ENCODE assay signal across 8 cellular contexts in genomic region chr2:214808961-214809750, GRCh38. TPM values are rescaled to one million over a fixed set of nuclear protein-coding genes. Genes with fewer than 3 reads are reported as not detected.
DNase-seq lines count a peak whose midpoint lies in the region; ATAC-seq and TF ChIP-seq lines count a peak whose summit lies in the region.

Gene BARD1, minus strand, starts transcription at chr2:214809683. Its CDS starts 114 bp downstream, at chr2:214809569.

- CTCF ChIA-PET in activated naive CD4-positive, alpha-beta T cell treated with anti-CD3 and anti-CD28 coated beads, Interleukin-2, amount 10 ng/mL, durations not matched to agents 7 days and 5 days (lab: Charles Lee) = no interaction called here

- peak within 1 kb of the TSS; percentile 84 to 90 for H3K27ac ChIP-seq in ovary
- H3K27ac ChIP-seq in transverse colon = peak within 1 kb of the TSS; percentile 88 to 98 (median 96)

- intact Hi-C loops in ovary (cut with DNase I) (no loop called here), transverse colon (cut with DNase I; ENCODE audit: low total_unique reads) (no loop called here)

- H3K27ac Mint-ChIP-seq in activated naive CD4-positive, alpha-beta T cell treated with anti-CD3 and anti-CD28 coated beads, Interleukin-2, amount 10 ng/mL, durations not matched to agents 7 days and 5 days = peak within 1 kb of the TSS; percentile 94

- ATAC-seq in GM19463 (IDR thresholded peaks at IDR 0.05; ENCODE audit: unreplicated experiment) = peak; percentile 21

- TF ChIP-seq POLR2A in ovary (IDR thresholded peaks at IDR 0.05) = peak; percentile 46
- peak; percentile 46 for TF ChIP-seq POLR2A in transverse colon (IDR thresholded peaks at IDR 0.05)

- WGBS in ovary, 3 donors = 0 to 1% (median 1%) methylated on average over 45 to 76 of the region's 76 CpGs
- WGBS in transverse colon (ENCODE audit: low coverage in 1 of 2), 2 donors = 1% methylated on average over 68 of the region's 76 CpGs; no CpG with 5 or more reads in 1 of the 2 donors

- TF ChIP-seq EP300 in ovary (IDR thresholded peaks at IDR 0.05) = no peak
- no peak for TF ChIP-seq EP300 in transverse colon (IDR thresholded peaks at IDR 0.05; ENCODE audit: low read depth)

- H3K36me3 Mint-ChIP-seq in activated naive CD4-positive, alpha-beta T cell treated with anti-CD3 and anti-CD28 coated beads, Interleukin-2, amount 10 ng/mL, durations not matched to agents 7 days and 5 days = peaks cover 22% of the 10 kb centered on the region

- in situ Hi-C loops in Caki2 (cut with HindIII; ENCODE audit: low pct_unique_long_range_greater_than_20kb, low sequenced_read_pairs) = no loop called here
- in situ Hi-C loops in transverse colon (cut with MboI; ENCODE audit: low pct_ligation_motif_present in 1 of 4, low pct_unique_long_range_greater_than_20kb in 1 of 4, low sequenced_read_pairs in 3 of 4) = loop anchor here in 1 of 4 donors (25.0 kb wide), 2 partner anchors 1522 to 1672 kb away; partner anchors contain the start of gene SPAG16

- DNase-seq in Caki2 (ENCODE audit: low read depth) (peak; percentile 56), HK-2 (ENCODE audit: unreplicated experiment) (peak; percentile 58), RKO (ENCODE audit: low spot score) (peak; percentile 70), germinal center (ENCODE audit: low spot score) (peak; percentile 58), ovary (peak; percentile 33 to 60 (median 57)), transverse colon (peak; percentile 70)
- peak; percentile 75 for DNase-seq in activated naive CD4-positive, alpha-beta T cell treated with anti-CD3 and anti-CD28 coated beads, Interleukin-2, amount 10 ng/mL, durations not matched to agents 7 days and 5 days

- H3K27me3 Mint-ChIP-seq in activated naive CD4-positive, alpha-beta T cell treated with anti-CD3 and anti-CD28 coated beads, Interleukin-2, amount 10 ng/mL, durations not matched to agents 7 days and 5 days = peaks cover 6% of the 10 kb centered on the region

- peak within 1 kb of the TSS; percentile 89 for H3K4me3 ChIP-seq in ovary
- peak within 1 kb of the TSS; percentile 44 to 89 (median 79) for H3K4me3 ChIP-seq in transverse colon

- H3K27me3 ChIP-seq in ovary = no peaks in the 10 kb centered on the region
- no peaks in the 10 kb centered on the region for H3K27me3 ChIP-seq in transverse colon

- H3K4me1 Mint-ChIP-seq in activated naive CD4-positive, alpha-beta T cell treated with anti-CD3 and anti-CD28 coated beads, Interleukin-2, amount 10 ng/mL, durations not matched to agents 7 days and 5 days = peaks cover 46% of the 10 kb centered on the region

- H3K4me1 ChIP-seq in ovary (ENCODE audit: insufficient read depth) = no peaks in the 10 kb centered on the region
- peaks cover 0 to 17% (median 12%) of the 10 kb centered on the region in 4 donors for H3K4me1 ChIP-seq in transverse colon

- TF ChIP-seq CTCF in ovary (IDR thresholded peaks at IDR 0.05) = no peak
- peak in 2 of 5 experiments; percentile 8 to 23 for TF ChIP-seq CTCF in transverse colon (IDR thresholded peaks at IDR 0.05)

- H3K9me3 ChIP-seq in ovary (no peaks in the 10 kb centered on the region), transverse colon (no peaks in the 10 kb centered on the region)

- no peaks in the 10 kb centered on the region for H3K9me3 Mint-ChIP-seq in activated naive CD4-positive, alpha-beta T cell treated with anti-CD3 and anti-CD28 coated beads, Interleukin-2, amount 10 ng/mL, durations not matched to agents 7 days and 5 days

- H3K36me3 ChIP-seq in ovary = no peaks in the 10 kb centered on the region
- no peaks in the 10 kb centered on the region for H3K36me3 ChIP-seq in transverse colon

- H3K4me3 Mint-ChIP-seq in activated naive CD4-positive, alpha-beta T cell treated with anti-CD3 and anti-CD28 coated beads, Interleukin-2, amount 10 ng/mL, durations not matched to agents 7 days and 5 days = peak within 1 kb of the TSS; percentile 91

RNA-seq across cellular contexts. Expression of gene BARD1, which starts in this region (rescaled TPM):
- 13.3 and 30.6 TPM in 2 replicates for total RNA-seq in Caki2 (2014; rRNA removed; shearing (Covaris generic); ENCODE audit: low replicate concordance)
- 10 to 100 TPM; 10.2 to 30.4 (median 13.5) TPM for total RNA-seq in ovary
- 1 to 10 TPM; 2.4 to 2.7 TPM for polyA plus RNA-seq in ovary
- 100 to 1,000 TPM in 1 of 4 donors, 10 to 100 TPM in 1, 1 to 10 TPM in 2; 2.2 to 141 (median 9.1) TPM for total RNA-seq in transverse colon

Comparison
In these comparisons a context has a peak if more than half of its experiments do, and no peak if none do; other contexts are left out.
1. Peak in every context shown above with its lines: DNase-seq, ATAC-seq, H3K4me3 ChIP-seq and H3K27ac ChIP-seq.